In genomic region chr1:231334952-231335351, GRCh38 we compare ENCODE assay signal across 8 cellular contexts. TPM values are rescaled to one million over a fixed set of nuclear protein-coding genes. Genes with fewer than 3 reads are reported as not detected.
DNase-seq lines count a peak whose midpoint lies in the region; ATAC-seq and TF ChIP-seq lines count a peak whose summit lies in the region.
"Had no signal": no experiment of that assay in that cellular context is flagged by ENCODE, and none has a peak within 500 bp of the region (broad histone marks: within the 10 kb centered on the region; RNA-seq: fewer than 3 reads in every experiment).

No MANE protein-coding gene starts in this region.

- TF ChIP-seq CTCF in HFF-Myc (IDR thresholded peaks at IDR 0.05; ENCODE audit: low read depth, low read length, missing control alignments) = no peak
- TF ChIP-seq CTCF in glutamatergic neuron (IDR thresholded peaks at IDR 0.05; ENCODE audit: partially characterized antibody, unreplicated experiment) = no peak
- TF ChIP-seq CTCF in smooth muscle cell (IDR thresholded peaks at IDR 0.05; ENCODE audit: borderline replicate concordance, insufficient read depth, poor library complexity, severe bottlenecking) = no peak

- CTCF ChIA-PET in activated CD4-positive, alpha-beta memory T cell treated with anti-CD3 and anti-CD28 coated beads for 36 hours (lab: Charles Lee) = interaction anchor here (0.6 to 2.4 kb wide), 4 partner anchors 10 to 22 kb away, joined by 3 to 7 read pairs (median 6); no protein-coding TSS in a partner anchor

- peaks cover 3% of the 10 kb centered on the region for H3K27me3 Mint-ChIP-seq in activated CD4-positive, alpha-beta memory T cell treated with anti-CD3 and anti-CD28 coated beads for 36 hours
- peaks cover 11% of the 10 kb centered on the region for H3K27me3 Mint-ChIP-seq in glutamatergic neuron (ENCODE audit: unreplicated experiment)

- no peak for ATAC-seq in HG02759 (IDR thresholded peaks at IDR 0.05; ENCODE audit: unreplicated experiment)
- no peak for ATAC-seq in aorta (ENCODE audit: low FRiP score)

- peaks cover 2% of the 10 kb centered on the region for H3K9me3 Mint-ChIP-seq in activated CD4-positive, alpha-beta memory T cell treated with anti-CD3 and anti-CD28 coated beads for 36 hours
- peaks cover 19% of the 10 kb centered on the region for H3K9me3 Mint-ChIP-seq in glutamatergic neuron (ENCODE audit: unreplicated experiment)

- WGBS in smooth muscle cell (ENCODE audit: low lambda C conversion rate) = 96% methylated on average over 6 of the region's 6 CpGs
- WGBS in aorta, 2 donors = 89 to 90% methylated on average over 6 of the region's 6 CpGs

- no peaks in the 10 kb centered on the region for H3K27me3 ChIP-seq in smooth muscle cell (ENCODE audit: low read depth)
- H3K27me3 ChIP-seq in aorta (ENCODE audit: control insufficient read depth in 1 of 2, insufficient read depth in 2 of 2, low read length in 1 of 2) = no peaks in the 10 kb centered on the region

- H4K20me1 ChIP-seq in smooth muscle cell (ENCODE audit: low read depth) = peaks cover 68% of the 10 kb centered on the region

- H3K4me3 ChIP-seq in HFF-Myc (replicated peaks; ENCODE audit: low read depth, low read length) (peak overlapping the region; percentile 74), smooth muscle cell (peak overlapping the region; percentile 81), aorta (ENCODE audit: low read length in 2 of 2) (peak overlapping the region in 1 of 2 donors; percentile 14)

- H3K9ac ChIP-seq in smooth muscle cell (ENCODE audit: low read depth) = peak overlapping the region; percentile 54

- peaks cover 22% of the 10 kb centered on the region for H3K36me3 Mint-ChIP-seq in activated CD4-positive, alpha-beta memory T cell treated with anti-CD3 and anti-CD28 coated beads for 36 hours
- peaks cover 4% of the 10 kb centered on the region for H3K36me3 Mint-ChIP-seq in glutamatergic neuron (ENCODE audit: unreplicated experiment)

- peak overlapping the region; percentile 45 for H3K4me3 Mint-ChIP-seq in activated CD4-positive, alpha-beta memory T cell treated with anti-CD3 and anti-CD28 coated beads for 36 hours
- peak overlapping the region; percentile 69 for H3K4me3 Mint-ChIP-seq in glutamatergic neuron (ENCODE audit: unreplicated experiment)

- DNase-seq in HFF-Myc (ENCODE audit: extremely low read depth, low read depth) (no peak), glutamatergic neuron (no peak), smooth muscle cell (lab: John Stamatoyannopoulos, UW; ENCODE audit: unreplicated experiment) (no peak), COR-L47 (lab: John Stamatoyannopoulos, UW) (no peak), aorta (no peak)
- DNase-seq in activated CD4-positive, alpha-beta memory T cell treated with anti-CD3 and anti-CD28 coated beads for 36 hours = no peak
- DNase-seq: NCI-H69 had no signal

- peaks cover 67% of the 10 kb centered on the region for H3K79me2 ChIP-seq in smooth muscle cell (ENCODE audit: low read depth)

- H3F3A ChIP-seq in smooth muscle cell (ENCODE audit: low read depth) = no peaks in the 10 kb centered on the region

- H3K4me1 ChIP-seq in smooth muscle cell (ENCODE audit: low read depth) = peaks cover 47% of the 10 kb centered on the region
- H3K4me1 ChIP-seq in aorta (ENCODE audit: control insufficient read depth in 1 of 2, insufficient read depth in 2 of 2, low read length in 2 of 2) = peaks cover 8 to 13% of the 10 kb centered on the region in 2 donors

- intact Hi-C loops in activated CD4-positive, alpha-beta memory T cell treated with anti-CD3 and anti-CD28 coated beads for 36 hours (cut with micrococcal nuclease) = loop anchor here (2.0 to 5.0 kb wide), 2 partner anchors 63 to 88 kb away; partner anchors contain the start of gene EGLN1
- intact Hi-C loops in aorta (cut with DNase I) = loop anchor here in 1 of 2 donors (5.0 kb wide), 1 partner anchor 87 kb away; the partner anchor contains the start of gene EGLN1

- H3K27ac ChIP-seq in smooth muscle cell (ENCODE audit: low read depth) (no peak overlapping the region), aorta (ENCODE audit: low read depth in 1 of 2, low read length in 2 of 2) (no peak overlapping the region)

- no peaks in the 10 kb centered on the region for H3K36me3 ChIP-seq in smooth muscle cell (ENCODE audit: low read depth)
- no peaks in the 10 kb centered on the region for H3K36me3 ChIP-seq in aorta (ENCODE audit: control insufficient read depth in 1 of 2, insufficient read depth in 2 of 2, low read length in 1 of 2)

- H3K4me1 Mint-ChIP-seq in activated CD4-positive, alpha-beta memory T cell treated with anti-CD3 and anti-CD28 coated beads for 36 hours (ENCODE audit: low read depth) = peaks cover 56% of the 10 kb centered on the region
- H3K4me1 Mint-ChIP-seq in glutamatergic neuron (ENCODE audit: low read depth, unreplicated experiment) = peaks cover 33% of the 10 kb centered on the region

- no peak overlapping the region for H3K27ac Mint-ChIP-seq in activated CD4-positive, alpha-beta memory T cell treated with anti-CD3 and anti-CD28 coated beads for 36 hours
- no peak overlapping the region for H3K27ac Mint-ChIP-seq in glutamatergic neuron (ENCODE audit: unreplicated experiment)

- H3K9me3 ChIP-seq in smooth muscle cell (replicated peaks; ENCODE audit: low read depth) (no peaks in the 10 kb centered on the region), aorta (ENCODE audit: control insufficient read depth, low read length) (no peaks in the 10 kb centered on the region)

- POLR2A ChIA-PET in activated CD4-positive, alpha-beta memory T cell treated with anti-CD3 and anti-CD28 coated beads for 36 hours (lab: Charles Lee) = no interaction called here

- peak overlapping the region; percentile 95 for H3K4me2 ChIP-seq in smooth muscle cell

- no peak overlapping the region for H2AFZ ChIP-seq in smooth muscle cell (ENCODE audit: low read depth)

RNA-seq across cellular contexts. Expression of gene EXOC8, which starts 2.7 kb away (rescaled TPM):
- 10 to 100 TPM; 14.4 to 15.2 TPM for total RNA-seq in activated CD4-positive, alpha-beta memory T cell treated with anti-CD3 and anti-CD28 coated beads for 36 hours
- total RNA-seq in glutamatergic neuron (ENCODE audit: unreplicated experiment) (11.4 TPM), smooth muscle cell (15.6 and 19.7 TPM in 2 replicates), aorta (10 to 100 TPM; 15.7 to 17.2 TPM)
- polyA plus RNA-seq in smooth muscle cell (4.2 and 4.3 TPM in 2 replicates), aorta (1 to 10 TPM; 3.4 to 5.6 TPM)

RNA-seq across cellular contexts. Expression of gene SPRTN, which starts 3.1 kb away (rescaled TPM):
- total RNA-seq in activated CD4-positive, alpha-beta memory T cell treated with anti-CD3 and anti-CD28 coated beads for 36 hours = 10 to 100 TPM in 1 of 2 experiments, 1 to 10 TPM in 1; 7.4 to 11.0 TPM
- total RNA-seq in glutamatergic neuron (ENCODE audit: unreplicated experiment) (21.4 TPM), smooth muscle cell (16.9 and 24.1 TPM in 2 replicates), aorta (10 to 100 TPM in 1 of 2 donors, 1 to 10 TPM in 1; 9.3 to 12.1 TPM)
- polyA plus RNA-seq in smooth muscle cell (8.7 and 9.6 TPM in 2 replicates), aorta (1 to 10 TPM; 3.5 to 4.0 TPM)
